ENCODE assay signal across 7 cellular contexts in the genomic region with DNA sequence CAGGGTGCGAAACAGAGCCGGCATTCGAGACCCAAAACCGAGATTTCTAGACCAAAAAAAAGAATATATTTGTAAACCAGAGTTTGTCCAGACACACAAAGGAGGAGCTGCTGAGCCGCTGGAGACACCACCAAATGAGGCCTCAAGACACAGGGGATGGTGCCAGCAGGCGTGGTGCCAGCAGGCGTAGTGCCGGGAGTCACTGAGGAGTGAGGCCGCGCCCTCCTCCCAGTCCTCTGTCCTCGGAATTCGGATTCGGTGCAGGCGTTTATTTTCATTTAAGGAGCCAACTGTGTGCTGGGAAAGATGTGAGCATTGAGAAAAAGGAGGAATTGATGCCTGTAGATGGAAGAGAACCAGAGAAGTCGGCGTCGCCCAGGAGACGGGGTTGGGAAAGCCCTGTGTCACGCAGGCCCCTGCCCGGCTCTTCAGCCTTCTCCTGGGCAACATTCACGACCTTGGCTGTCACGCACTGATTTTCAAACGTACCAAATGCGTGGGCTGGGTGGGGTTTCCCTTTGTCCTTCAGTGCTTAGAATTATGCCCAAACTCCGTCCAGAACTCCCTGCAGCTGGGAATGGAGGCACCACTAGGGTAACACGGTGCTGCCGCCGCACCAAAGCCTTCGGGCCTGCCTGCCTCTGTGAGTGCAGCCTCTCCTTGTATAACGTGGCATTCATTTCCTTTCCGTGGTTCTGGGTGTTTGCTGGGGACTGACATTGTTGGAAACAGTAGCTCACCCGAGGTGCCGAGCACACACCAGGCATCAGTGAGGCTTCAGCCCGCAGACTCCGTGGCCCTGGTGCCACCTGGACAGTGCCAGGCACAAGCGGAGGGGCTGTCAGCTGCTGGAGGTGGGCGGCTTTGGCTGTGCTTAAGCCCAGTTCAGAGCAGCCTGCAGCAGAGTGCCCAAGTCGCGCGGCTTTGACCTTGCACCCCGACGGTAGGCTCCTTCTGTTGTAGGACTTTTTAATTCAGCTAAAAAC. TPM values are rescaled to one million over a fixed set of nuclear protein-coding genes. Genes with fewer than 3 reads are reported as not detected.
DNase-seq lines count a peak whose midpoint lies in the region; ATAC-seq and TF ChIP-seq lines count a peak whose summit lies in the region.

No MANE protein-coding gene starts in this region.

- H3K4me1 ChIP-seq in lung (ENCODE audit: control insufficient read depth in 2 of 2, insufficient read depth in 2 of 2, low read length in 2 of 2): peaks cover 0 to 12% of the 10 kb centered on the region in 2 donors
- H3K4me1 ChIP-seq in thoracic aorta (ENCODE audit: control insufficient read depth in 1 of 2, low read depth in 2 of 2): peaks cover 16 to 19% of the 10 kb centered on the region in 2 donors

- no peaks in the 10 kb centered on the region for H3K9me3 ChIP-seq in lung (ENCODE audit: control insufficient read depth in 2 of 2, insufficient read depth in 1 of 2, low read length in 1 of 2)
- H3K9me3 ChIP-seq in thoracic aorta: no peaks in the 10 kb centered on the region

- DNase-seq in dorsolateral prefrontal cortex (peak; percentile 49 to 87 (median 76)), lung (ENCODE audit: low spot score) (peak; percentile 76), thoracic aorta (ENCODE audit: low spot score) (peak; percentile 77), NCI-H510A (lab: John Stamatoyannopoulos, UW) (no peak)

- intact Hi-C loops in dorsolateral prefrontal cortex (cut with DNase I): no loop called here

- H3K27me3 ChIP-seq in dorsolateral prefrontal cortex (no peaks in the 10 kb centered on the region), lung (ENCODE audit: control insufficient read depth, insufficient read depth) (no peaks in the 10 kb centered on the region), thoracic aorta (replicated peaks; ENCODE audit: insufficient read depth) (no peaks in the 10 kb centered on the region)

- TF ChIP-seq CTCF in LNCAP (IDR thresholded peaks at IDR 0.05) (peak; percentile 18; the same call in 1 of the 2 replicates), dorsolateral prefrontal cortex (IDR thresholded peaks at IDR 0.05 in 54 of 56, conservative IDR thresholded peaks at IDR 0.05 in 2 of 56; ENCODE audit: low read depth in 1 of 56, partially characterized antibody in 56 of 56) (peak in 4 of 56 donors; percentile 8 to 12 (median 9)), lung (IDR thresholded peaks at IDR 0.05; ENCODE audit: control extremely low read depth, extremely low read depth) (no peak), thoracic aorta (IDR thresholded peaks at IDR 0.05) (no peak)

- H3K36me3 ChIP-seq in lung (ENCODE audit: control insufficient read depth in 2 of 2, insufficient read depth in 2 of 2, low read length in 2 of 2) (peaks cover 2 to 20% of the 10 kb centered on the region in 2 donors), thoracic aorta (peaks cover 7% of the 10 kb centered on the region)

- ATAC-seq in lung (ENCODE audit: insufficient read depth, low FRiP score) (peak; percentile 41), thoracic aorta (ENCODE audit: insufficient number of reproducible peaks, low FRiP score, low read depth) (peak; percentile 54), GM18909 (IDR thresholded peaks at IDR 0.05; ENCODE audit: poor library complexity, unreplicated experiment) (no peak), GM18867 (IDR thresholded peaks at IDR 0.05; ENCODE audit: unreplicated experiment) (no peak)

- 66 to 84% methylated on average over 42 of the region's 42 CpGs for WGBS in lung, 2 donors

- peak overlapping the region in 1 of 59 donors; percentile 4 for H3K4me3 ChIP-seq in dorsolateral prefrontal cortex
- no peak overlapping the region for H3K4me3 ChIP-seq in lung
- H3K4me3 ChIP-seq in thoracic aorta: peak overlapping the region; percentile 44

- peak overlapping the region in 47 of 59 donors; percentile 2 to 83 (median 46) for H3K27ac ChIP-seq in dorsolateral prefrontal cortex
- H3K27ac ChIP-seq in lung (ENCODE audit: low read depth in 1 of 2, low read length in 1 of 2): peak overlapping the region in 1 of 2 donors; percentile 72
- peak overlapping the region; percentile 73 to 75 for H3K27ac ChIP-seq in thoracic aorta

RNA-seq across cellular contexts. Expression of a gene that starts 49.0 kb away (rescaled TPM):
- total RNA-seq in dorsolateral prefrontal cortex (10 to 100 TPM; 15.4 to 33.4 (median 22.0) TPM), lung (10 to 100 TPM; 18.2 to 36.3 TPM), thoracic aorta (10 to 100 TPM; 20.2 to 38.0 TPM)
- 10 to 100 TPM; 31.5 to 32.9 TPM for polyA plus RNA-seq in lung

Comparison
In these comparisons a context has a peak if more than half of its experiments do, and no peak if none do; other contexts are left out.
1. ATAC-seq: peak in lung (single experiment) and thoracic aorta (single experiment); none in GM18909 (single experiment) and GM18867 (single experiment).